ENCODE assay signal across 7 cellular contexts in genomic region chr22:42473484-42474193, GRCh38. TPM values are rescaled to one million over a fixed set of nuclear protein-coding genes. Genes with fewer than 3 reads are reported as not detected.
DNase-seq lines count a peak whose midpoint lies in the region; ATAC-seq and TF ChIP-seq lines count a peak whose summit lies in the region.

No MANE protein-coding gene starts in this region.

- CTCF ChIA-PET in PC-3 (lab: Charles Lee) = interaction anchor here (0.7 to 1.2 kb wide), 3 partner anchors 30 to 777 kb away, joined by 3 to 4 read pairs (median 3); no protein-coding TSS in a partner anchor

- H3K4me3 ChIP-seq in PC-3 (ENCODE audit: low read length) (no peak overlapping the region), mesenchymal stem cell (ENCODE audit: insufficient read depth in 1 of 2, low read depth in 1 of 2, low read length in 2 of 2) (no peak overlapping the region)

- 71% methylated on average over 4 of the region's 5 CpGs for WGBS in mesenchymal stem cell

- no peaks in the 10 kb centered on the region for H3K9me3 ChIP-seq in PC-3 (ENCODE audit: low read length)
- no peaks in the 10 kb centered on the region for H3K9me3 ChIP-seq in mesenchymal stem cell (ENCODE audit: control insufficient read depth, low read length)

- no peaks in the 10 kb centered on the region for H3K36me3 ChIP-seq in PC-3 (ENCODE audit: low read depth, low read length)
- H3K36me3 ChIP-seq in mesenchymal stem cell (ENCODE audit: control insufficient read depth in 1 of 2, insufficient read depth in 2 of 2, low read depth in 1 of 2, low read length in 2 of 2) = no peaks in the 10 kb centered on the region

- no peaks in the 10 kb centered on the region for H3K9me2 ChIP-seq in PC-3 (replicated peaks; ENCODE audit: low read length)

- no peaks in the 10 kb centered on the region for H4K20me1 ChIP-seq in PC-3 (ENCODE audit: low read length)

- no TSS peak for BruUV-seq in PC-3 (replicated peaks; lab: Mats Ljungman, UMichigan)

- no peak overlapping the region for H3K4ac ChIP-seq in mesenchymal stem cell (ENCODE audit: low read depth in 1 of 2, low read length in 2 of 2)

- POLR2A ChIA-PET in PC-3 (lab: Charles Lee; ENCODE audit: unreplicated experiment) = no interaction called here

- no peak overlapping the region for H4K91ac ChIP-seq in mesenchymal stem cell (ENCODE audit: low read length)

- H3K23ac ChIP-seq in mesenchymal stem cell (ENCODE audit: low read length in 2 of 2) = no peak overlapping the region

- H3K4me1 ChIP-seq in PC-3 (ENCODE audit: insufficient read depth, low read length) (no peaks in the 10 kb centered on the region), mesenchymal stem cell (ENCODE audit: control insufficient read depth, insufficient read depth, low read depth, low read length) (peaks cover 3% of the 10 kb centered on the region)

- DNase-seq in DMS53 (lab: John Stamatoyannopoulos, UW) (peak; percentile 77), HS-27A (ENCODE audit: low read depth) (peak; percentile 12), PC-3 (peak; percentile 56), dermis blood vessel endothelial cell (peak; percentile 74), mesenchymal stem cell (peak; percentile 74), mesenteric fat pad (ENCODE audit: low spot score) (no peak)

- H2AFZ ChIP-seq in PC-3 (ENCODE audit: low read length) (no peak overlapping the region), mesenchymal stem cell (ENCODE audit: low read depth, low read length) (no peak overlapping the region)

- TF ChIP-seq CTCF in PC-3 (conservative IDR thresholded peaks at IDR 0.05; ENCODE audit: low read depth, low read length) = peak; percentile 68

- H2BK120ac ChIP-seq in mesenchymal stem cell (ENCODE audit: low read depth, low read length) = no peak overlapping the region

- H3K27me3 ChIP-seq in PC-3 (ENCODE audit: low read length) (no peaks in the 10 kb centered on the region), mesenchymal stem cell (ENCODE audit: control insufficient read depth in 1 of 2, insufficient read depth in 1 of 2, low read length in 2 of 2) (peaks cover 24 to 35% of the 10 kb centered on the region in 2 experiments)

- H3K4me2 ChIP-seq in PC-3 (ENCODE audit: low read length) = no peak overlapping the region
- H3K4me2 ChIP-seq in mesenchymal stem cell (ENCODE audit: low read length, poor library complexity, severe bottlenecking) = no peak overlapping the region

- no peak overlapping the region for H4K8ac ChIP-seq in mesenchymal stem cell (ENCODE audit: low read length)

- no peak overlapping the region for H3K14ac ChIP-seq in mesenchymal stem cell (ENCODE audit: low read length in 2 of 2)

- no peaks in the 10 kb centered on the region for H3F3A ChIP-seq in PC-3 (ENCODE audit: low read length, unreplicated experiment)

- ATAC-seq in PC-3 (peak; percentile 71), GM18517 (IDR thresholded peaks at IDR 0.05; ENCODE audit: unreplicated experiment) (no peak)

- no peak overlapping the region for H2BK12ac ChIP-seq in mesenchymal stem cell (ENCODE audit: low read length in 2 of 2)

- H3K27ac ChIP-seq in PC-3 (ENCODE audit: low read length) (no peak overlapping the region), mesenchymal stem cell (ENCODE audit: low read length, poor library complexity, severe bottlenecking) (no peak overlapping the region)

- no peak overlapping the region for H2BK15ac ChIP-seq in mesenchymal stem cell (ENCODE audit: low read depth, poor library complexity, severe bottlenecking)

- H3K18ac ChIP-seq in mesenchymal stem cell (ENCODE audit: low read depth in 1 of 2, low read length in 2 of 2) = no peak overlapping the region

- no peak overlapping the region for H2AK5ac ChIP-seq in mesenchymal stem cell (ENCODE audit: low read length, severe bottlenecking)

- no peak overlapping the region for H2BK5ac ChIP-seq in mesenchymal stem cell (ENCODE audit: low read depth, low read length, poor library complexity, severe bottlenecking)

- H3K9ac ChIP-seq in PC-3 (ENCODE audit: low read length) (no peak overlapping the region), mesenchymal stem cell (ENCODE audit: low read length) (no peak overlapping the region)

- intact Hi-C loops in PC-3 (cut with micrococcal nuclease) = no loop called here

- no peaks in the 10 kb centered on the region for H3K79me2 ChIP-seq in PC-3 (ENCODE audit: low read length)

- no peaks in the 10 kb centered on the region for H3K79me1 ChIP-seq in mesenchymal stem cell (replicated peaks; ENCODE audit: low read length, poor library complexity, severe bottlenecking)

RNA-seq across cellular contexts. Expression of gene NFAM1, which starts 41.4 kb away (rescaled TPM):
- 0.11 TPM in 1 of 2 replicates, not detected in the other for total RNA-seq in PC-3 (2014; rRNA removed)
- total RNA-seq in dermis blood vessel endothelial cell = not detected in 2 replicates
- polyA plus RNA-seq in mesenchymal stem cell (2013, experiment 1 of 2) = 0.03 TPM
- polyA plus RNA-seq in mesenchymal stem cell (2013, experiment 2 of 2) = 0.03 TPM
- 17.6 TPM for total RNA-seq in mesenteric fat pad

RNA-seq across cellular contexts. Expression of gene RRP7A, which starts 46.0 kb away (rescaled TPM):
- 50.2 and 71.9 TPM in 2 replicates for total RNA-seq in PC-3 (2014; rRNA removed)
- 30.8 and 61.4 TPM in 2 replicates for total RNA-seq in dermis blood vessel endothelial cell
- 13.8 TPM for polyA plus RNA-seq in mesenchymal stem cell (2013, experiment 1 of 2)
- 14.4 TPM for polyA plus RNA-seq in mesenchymal stem cell (2013, experiment 2 of 2)
- total RNA-seq in mesenteric fat pad = 44.8 TPM

Comparison
In these comparisons a context has a peak if more than half of its experiments do, and no peak if none do; other contexts are left out.
1. RNA of gene NFAM1, which starts 41.4 kb away (total RNA-seq): 17.6 TPM in mesenteric fat pad (single experiment); 0.11 TPM in PC-3 and not detected in dermis blood vessel endothelial cell; every median in the first group is over 10 times any median in the second.